In the genomic region with DNA sequence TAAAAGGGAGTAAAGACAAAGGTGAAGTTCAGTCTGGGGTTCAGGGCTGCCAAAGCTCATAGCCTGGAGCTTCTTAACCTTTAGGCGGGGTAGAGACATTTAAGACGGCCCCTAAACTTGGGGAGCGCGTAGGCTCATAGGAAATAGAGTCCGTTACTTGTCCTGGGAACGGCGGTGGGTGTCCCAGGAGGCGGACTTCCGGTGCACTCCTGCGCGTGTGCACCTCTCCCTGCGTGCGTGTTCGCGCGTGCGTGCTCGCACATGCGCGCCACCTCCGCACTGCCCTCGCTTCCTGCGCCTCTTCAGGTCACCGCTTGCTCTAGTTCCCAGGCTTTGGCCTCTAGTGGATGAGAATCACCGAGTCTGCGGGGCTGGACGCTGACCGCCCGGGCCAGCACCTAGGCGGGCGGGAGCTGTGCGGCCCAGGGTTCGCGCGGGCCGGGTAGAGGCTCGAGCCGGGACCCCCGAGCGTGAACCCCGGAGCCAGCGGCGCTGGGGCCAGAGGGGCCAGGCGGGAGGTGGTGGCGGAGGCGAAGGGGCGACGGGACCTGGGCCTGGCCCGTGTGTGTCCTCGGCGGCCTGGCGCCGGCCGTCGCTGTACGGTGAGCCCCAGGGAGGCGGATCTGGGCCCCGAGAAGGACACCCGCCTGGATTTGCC, we compare ENCODE assay signal across 8 cellular contexts. TPM values are rescaled to one million over a fixed set of nuclear protein-coding genes. Genes with fewer than 3 reads are reported as not detected.
DNase-seq lines count a peak whose midpoint lies in the region; ATAC-seq and TF ChIP-seq lines count a peak whose summit lies in the region.
"Not testable (repeated sequence)": the region's sequence is repeated elsewhere in the genome, so short reads cannot be mapped to it uniquely, and the experiment has no call there.

No MANE protein-coding gene starts in this region.

- peaks cover 29% of the 10 kb centered on the region for H3K79me2 ChIP-seq in mammary epithelial cell (ENCODE audit: insufficient read depth, low read length)

- peak overlapping the region; percentile 69 for H3K27ac ChIP-seq in mammary epithelial cell (ENCODE audit: insufficient read depth, low read depth, low read length)
- peak overlapping the region; percentile 82 for H3K27ac ChIP-seq in skeletal muscle tissue (ENCODE audit: low read depth, low read length)

- not testable (repeated sequence) for H4K20me1 ChIP-seq in mammary epithelial cell (ENCODE audit: insufficient read depth, low read length)

- H3K36me3 ChIP-seq in mammary epithelial cell (ENCODE audit: insufficient read depth, low read length); skeletal muscle tissue (ENCODE audit: control insufficient read depth in 3 of 3, insufficient read depth in 3 of 3, low read length in 3 of 3): not testable (repeated sequence)

- H3K9me3 ChIP-seq in mammary epithelial cell (replicated peaks; ENCODE audit: insufficient read depth, low read length); skeletal muscle tissue (ENCODE audit: control insufficient read depth in 3 of 3, low read length in 3 of 3): not testable (repeated sequence)

- H3K27me3 ChIP-seq in mammary epithelial cell (ENCODE audit: insufficient read depth, low read length); skeletal muscle tissue (ENCODE audit: control insufficient read depth in 3 of 3, insufficient read depth in 3 of 3, low read length in 3 of 3): not testable (repeated sequence)

- CTCF ChIA-PET in mammary epithelial cell (lab: Charles Lee; ENCODE audit: low non-redundant PET), result not testable (repeated sequence)

- TF ChIP-seq CTCF in WI38 (IDR thresholded peaks at IDR 0.05; ENCODE audit: low read depth, low read length), result not testable (repeated sequence)
- TF ChIP-seq CTCF in mammary epithelial cell (conservative IDR thresholded peaks at IDR 0.05 in 1 of 2, IDR thresholded peaks at IDR 0.05 in 1 of 2; ENCODE audit: extremely low read depth in 1 of 2, insufficient read depth in 1 of 2, low read depth in 1 of 2, low read length in 2 of 2), result peak in 1 of 2 donors; percentile 11

- H2AFZ ChIP-seq in mammary epithelial cell (ENCODE audit: low read depth, low read length), result peak overlapping the region; percentile 90

- ATAC-seq in GM18870 (IDR thresholded peaks at IDR 0.05; ENCODE audit: unreplicated experiment) (peak; percentile 98), HG03108 (IDR thresholded peaks at IDR 0.05; ENCODE audit: unreplicated experiment) (peak; percentile 99)

- in situ Hi-C loops in mammary epithelial cell (cut with MboI; ENCODE audit: low sequenced_read_pairs in 2 of 2), result not testable (repeated sequence)

- H3K4me2 ChIP-seq in mammary epithelial cell (ENCODE audit: insufficient read depth, low read depth, low read length), result peak overlapping the region; percentile 67

- BruUV-seq in mammary epithelial cell (replicated peaks; lab: Mats Ljungman, UMichigan), result TSS peak; percentile 30

- DNase-seq in AG08395 (ENCODE audit: low spot score) (peak; percentile 77), NCI-H2227 treated with DMSO at 0.1 percent for 48 hours (lab: John Stamatoyannopoulos, UW) (peak; percentile 70), mammary epithelial cell (peak; percentile 71), iPS-NIHi11 (ENCODE audit: low spot score) (peak; percentile 73)

- H3K4me1 ChIP-seq in mammary epithelial cell (ENCODE audit: insufficient read depth, low read length); skeletal muscle tissue (ENCODE audit: control insufficient read depth in 3 of 3, insufficient read depth in 3 of 3, low read length in 3 of 3): not testable (repeated sequence)

- not testable (repeated sequence) for H3K9ac ChIP-seq in mammary epithelial cell (ENCODE audit: insufficient read depth, low read length)
- peak overlapping the region; percentile 57 to 89 (median 89) for H3K9ac ChIP-seq in skeletal muscle tissue (ENCODE audit: low read depth in 1 of 3, low read length in 3 of 3)

- H3K4me3 ChIP-seq in WI38 (ENCODE audit: low read depth, low read length) (peak overlapping the region; percentile 80), mammary epithelial cell (replicated peaks in 1 of 3; ENCODE audit: insufficient read depth in 1 of 3, low read depth in 2 of 3, low read length in 3 of 3) (peak overlapping the region; percentile 57 to 81 (median 64)), skeletal muscle tissue (ENCODE audit: low read length in 3 of 3) (peak overlapping the region; percentile 73 to 88 (median 80))

- intact Hi-C loops in mammary epithelial cell (cut with micrococcal nuclease), result not testable (repeated sequence)

- 0% methylated on average over 12 of the region's 59 CpGs for WGBS in mammary epithelial cell (ENCODE audit: low coverage, missing lambda C conversion rate)

- dilution Hi-C loops in mammary epithelial cell (cut with HindIII; ENCODE audit: low sequenced_read_pairs), result not testable (repeated sequence)

RNA-seq across cellular contexts. Expression of gene POM121, which starts 45.7 kb away (rescaled TPM):
- 10 to 100 TPM; 10.7 to 49.6 TPM for total RNA-seq in mammary epithelial cell
- polyA plus RNA-seq in mammary epithelial cell, result 12.0 TPM
- polyA minus RNA-seq in mammary epithelial cell, result 43.7 TPM
- total RNA-seq in skeletal muscle tissue, result 6.3 TPM

RNA-seq across cellular contexts. Expression of gene TYW1B, which starts 51.2 kb away (rescaled TPM):
- total RNA-seq in mammary epithelial cell (1 to 10 TPM; 1.3 to 3.8 TPM), skeletal muscle tissue (6.8 TPM)
- polyA plus RNA-seq in mammary epithelial cell, result 0.88 TPM
- 2.0 TPM for polyA minus RNA-seq in mammary epithelial cell

Comparison
In these comparisons a context has a peak if more than half of its experiments do, and no peak if none do; other contexts are left out.
1. Peak in every context shown above with its lines: DNase-seq, ATAC-seq, H3K4me3 ChIP-seq and H3K27ac ChIP-seq.